21 cellular contexts compared by ENCODE assay signal in genomic region chr14:91854327-91854934, GRCh38. TPM values are rescaled to one million over a fixed set of nuclear protein-coding genes. Genes with fewer than 3 reads are reported as not detected.
A peak's percentile ranks its signal among the peaks of the same experiment; 100 is the strongest.
DNase-seq lines count a peak whose midpoint lies in the region; ATAC-seq and TF ChIP-seq lines count a peak whose summit lies in the region.
"Had no signal": no experiment of that assay in that cellular context is flagged by ENCODE, and none has a peak within 500 bp of the region (broad histone marks: within the 10 kb centered on the region; RNA-seq: fewer than 3 reads in every experiment).

No MANE protein-coding gene starts in this region.

- H3K36me3 Mint-ChIP-seq in WTC11 = no peaks in the 10 kb centered on the region

- TF ChIP-seq POLR2A in heart left ventricle (IDR thresholded peaks at IDR 0.05) (no peak), stomach (IDR thresholded peaks at IDR 0.05) (no peak)

- DNase-seq in heart left ventricle (no peak), heart right ventricle (no peak), WTC11 (ENCODE audit: low spot score) (no peak), right cardiac atrium (peak in 1 of 3 donors; percentile 36), tibial artery (no peak), stomach (no peak), NCI-H2107 (lab: John Stamatoyannopoulos, UW) (no peak)
- DNase-seq: cortex of kidney; DMS53; GF-D8; HCEC 1CT; head of caudate nucleus; MG63; NCI-H1417; NCI-H2081 treated with DMSO at 0.1 percent for 48 hours; NCI-H510A treated with DMSO at 0.1 percent for 48 hours; posterior cingulate gyrus; stimulated activated CD4-positive, alpha-beta T cell treated with anti-CD3 and anti-CD28 coated beads, Interleukin-1b, Interleukin-23, amount 100 ng/mL, for 48 hours had no signal

- H3K27me3 ChIP-seq in heart left ventricle (peaks cover 0 to 13% (median 0%) of the 10 kb centered on the region in 9 donors), heart right ventricle (peaks cover 0 to 3% (median 0%) of the 10 kb centered on the region in 7 donors), right cardiac atrium (ENCODE audit: control insufficient read depth, insufficient read depth) (no peaks in the 10 kb centered on the region), tibial artery (no peaks in the 10 kb centered on the region), stomach (no peaks in the 10 kb centered on the region)
- H3K27me3 ChIP-seq: MG63 had no signal

- no peak overlapping the region for H3K27ac Mint-ChIP-seq in WTC11

- no peaks in the 10 kb centered on the region for H3K27me3 Mint-ChIP-seq in WTC11 (ENCODE audit: low read depth)

- TF ChIP-seq EP300 in stomach (IDR thresholded peaks at IDR 0.05) = no peak

- H3K27ac ChIP-seq in heart left ventricle (peak overlapping the region in 8 of 12 donors; percentile 2 to 54 (median 24)), heart right ventricle (peak overlapping the region in 3 of 10 donors; percentile 35 to 71 (median 49)), right cardiac atrium (ENCODE audit: low read length) (peak overlapping the region; percentile 5), tibial artery (peak overlapping the region; percentile 48 to 52), stomach (peak overlapping the region in 1 of 5 donors; percentile 21)

- no peaks in the 10 kb centered on the region for H3K9me3 ChIP-seq in heart left ventricle
- H3K9me3 ChIP-seq in heart right ventricle = no peaks in the 10 kb centered on the region
- no peaks in the 10 kb centered on the region for H3K9me3 ChIP-seq in right cardiac atrium (ENCODE audit: control insufficient read depth, low read length)
- no peaks in the 10 kb centered on the region for H3K9me3 ChIP-seq in tibial artery
- no peaks in the 10 kb centered on the region for H3K9me3 ChIP-seq in stomach
- H3K9me3 ChIP-seq: MG63 had no signal

- POLR2A ChIA-PET in WTC11 (lab: Charles Lee) = no interaction called here

- ATAC-seq in heart left ventricle = peak in 1 of 4 donors; percentile 16
- no peak for ATAC-seq in heart right ventricle
- peak; percentile 36; the same call in 1 of the 2 replicates for ATAC-seq in WTC11
- peak in 1 of 2 donors; percentile 54 for ATAC-seq in right cardiac atrium
- ATAC-seq in HG03108 (IDR thresholded peaks at IDR 0.05; ENCODE audit: unreplicated experiment) = no peak

- no peak for TF ChIP-seq CTCF in heart left ventricle (IDR thresholded peaks at IDR 0.05)
- no peak for TF ChIP-seq CTCF in heart right ventricle (IDR thresholded peaks at IDR 0.05)
- no peak for TF ChIP-seq CTCF in WTC11 (IDR thresholded peaks at IDR 0.05)
- TF ChIP-seq CTCF in tibial artery (IDR thresholded peaks at IDR 0.05) = no peak
- no peak for TF ChIP-seq CTCF in stomach (IDR thresholded peaks at IDR 0.05)

- intact Hi-C loops in heart left ventricle (cut with DNase I) = no loop called here
- intact Hi-C loops in heart right ventricle (cut with DNase I) = no loop called here
- intact Hi-C loops in right cardiac atrium (cut with DNase I) = no loop called here
- intact Hi-C loops in tibial artery (cut with DNase I; ENCODE audit: low total_unique reads) = no loop called here
- intact Hi-C loops in stomach (cut with DNase I; ENCODE audit: low total_unique reads) = no loop called here

- CTCF ChIA-PET in WTC11 (lab: Charles Lee) = interaction anchor here (0.6 to 1.1 kb wide), 4 partner anchors 38 to 142 kb away, joined by 3 read pairs; no protein-coding TSS in a partner anchor

- no peak overlapping the region for H3K4me3 Mint-ChIP-seq in WTC11
- H3K4me3 Mint-ChIP-seq: neural crest cell had no signal

- H3K4me1 Mint-ChIP-seq in WTC11 = peaks cover 23% of the 10 kb centered on the region
- H3K4me1 Mint-ChIP-seq: neural crest cell had no signal

- H3K4me3 ChIP-seq in heart left ventricle (no peak overlapping the region), heart right ventricle (no peak overlapping the region), right cardiac atrium (ENCODE audit: low read length) (no peak overlapping the region), tibial artery (no peak overlapping the region), stomach (no peak overlapping the region)
- H3K4me3 ChIP-seq: MG63, skin epidermis had no signal

- H3K36me3 ChIP-seq in heart left ventricle (no peaks in the 10 kb centered on the region), heart right ventricle (no peaks in the 10 kb centered on the region), tibial artery (no peaks in the 10 kb centered on the region), stomach (no peaks in the 10 kb centered on the region)
- H3K36me3 ChIP-seq: MG63 had no signal

- peaks cover 0 to 34% (median 3%) of the 10 kb centered on the region in 12 donors for H3K4me1 ChIP-seq in heart left ventricle
- H3K4me1 ChIP-seq in heart right ventricle = peaks cover 0 to 24% (median 5%) of the 10 kb centered on the region in 9 donors
- peaks cover 6% of the 10 kb centered on the region for H3K4me1 ChIP-seq in right cardiac atrium (ENCODE audit: control insufficient read depth, insufficient read depth, low read length)
- H3K4me1 ChIP-seq in tibial artery = peaks cover 0 to 43% (median 4%) of the 10 kb centered on the region in 4 donors
- peaks cover 0 to 29% (median 7%) of the 10 kb centered on the region in 4 donors for H3K4me1 ChIP-seq in stomach

- 37 to 50% (median 42%) methylated on average over 2 of the region's 2 CpGs for WGBS in heart left ventricle, 4 donors
- 46 to 48% methylated on average over 2 of the region's 2 CpGs for WGBS in heart right ventricle, 2 donors
- 34% methylated on average over 2 of the region's 2 CpGs for WGBS in right cardiac atrium
- 68 to 85% (median 82%) methylated on average over 2 of the region's 2 CpGs for WGBS in stomach, 5 donors

- no peaks in the 10 kb centered on the region for H3K9me3 Mint-ChIP-seq in WTC11
- H3K9me3 Mint-ChIP-seq: neural crest cell had no signal

TF ChIP-seq in WTC11, 78 proteins besides CTCF, POLR2A, EP300 and RAD21 (continues in another document):
- no peak for TF ChIP-seq IRF2 (CRISPR knock-in tag; IDR thresholded peaks at IDR 0.05; ENCODE audit: borderline replicate concordance, low read depth)
- no peak for TF ChIP-seq GABPB1 (CRISPR knock-in tag; IDR thresholded peaks at IDR 0.05)
- TF ChIP-seq FOXK1 (CRISPR knock-in tag; IDR thresholded peaks at IDR 0.05) = no peak
- no peak for TF ChIP-seq FOXJ3 (CRISPR knock-in tag; IDR thresholded peaks at IDR 0.05; ENCODE audit: borderline replicate concordance)
- TF ChIP-seq, protein P1, sequence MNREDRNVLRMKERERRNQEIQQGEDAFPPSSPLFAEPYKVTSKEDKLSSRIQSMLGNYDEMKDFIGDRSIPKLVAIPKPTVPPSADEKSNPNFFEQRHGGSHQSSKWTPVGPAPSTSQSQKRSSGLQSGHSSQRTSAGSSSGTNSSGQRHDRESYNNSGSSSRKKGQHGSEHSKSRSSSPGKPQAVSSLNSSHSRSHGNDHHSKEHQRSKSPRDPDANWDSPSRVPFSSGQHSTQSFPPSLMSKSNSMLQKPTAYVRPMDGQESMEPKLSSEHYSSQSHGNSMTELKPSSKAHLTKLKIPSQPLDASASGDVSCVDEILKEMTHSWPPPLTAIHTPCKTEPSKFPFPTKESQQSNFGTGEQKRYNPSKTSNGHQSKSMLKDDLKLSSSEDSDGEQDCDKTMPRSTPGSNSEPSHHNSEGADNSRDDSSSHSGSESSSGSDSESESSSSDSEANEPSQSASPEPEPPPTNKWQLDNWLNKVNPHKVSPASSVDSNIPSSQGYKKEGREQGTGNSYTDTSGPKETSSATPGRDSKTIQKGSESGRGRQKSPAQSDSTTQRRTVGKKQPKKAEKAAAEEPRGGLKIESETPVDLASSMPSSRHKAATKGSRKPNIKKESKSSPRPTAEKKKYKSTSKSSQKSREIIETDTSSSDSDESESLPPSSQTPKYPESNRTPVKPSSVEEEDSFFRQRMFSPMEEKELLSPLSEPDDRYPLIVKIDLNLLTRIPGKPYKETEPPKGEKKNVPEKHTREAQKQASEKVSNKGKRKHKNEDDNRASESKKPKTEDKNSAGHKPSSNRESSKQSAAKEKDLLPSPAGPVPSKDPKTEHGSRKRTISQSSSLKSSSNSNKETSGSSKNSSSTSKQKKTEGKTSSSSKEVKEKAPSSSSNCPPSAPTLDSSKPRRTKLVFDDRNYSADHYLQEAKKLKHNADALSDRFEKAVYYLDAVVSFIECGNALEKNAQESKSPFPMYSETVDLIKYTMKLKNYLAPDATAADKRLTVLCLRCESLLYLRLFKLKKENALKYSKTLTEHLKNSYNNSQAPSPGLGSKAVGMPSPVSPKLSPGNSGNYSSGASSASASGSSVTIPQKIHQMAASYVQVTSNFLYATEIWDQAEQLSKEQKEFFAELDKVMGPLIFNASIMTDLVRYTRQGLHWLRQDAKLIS (CRISPR knock-in tag; IDR thresholded peaks at IDR 0.05; ENCODE audit: borderline replicate concordance) = no peak
- TF ChIP-seq ZNF416 (CRISPR knock-in tag; IDR thresholded peaks at IDR 0.05) = no peak
- TF ChIP-seq, protein P2, sequence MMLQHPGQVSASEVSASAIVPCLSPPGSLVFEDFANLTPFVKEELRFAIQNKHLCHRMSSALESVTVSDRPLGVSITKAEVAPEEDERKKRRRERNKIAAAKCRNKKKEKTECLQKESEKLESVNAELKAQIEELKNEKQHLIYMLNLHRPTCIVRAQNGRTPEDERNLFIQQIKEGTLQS (CRISPR knock-in tag; conservative IDR thresholded peaks at IDR 0.05) = no peak

RNA-seq across cellular contexts. Expression of gene TC2N, which starts 12.9 kb away (rescaled TPM):
- total RNA-seq in heart left ventricle (10 to 100 TPM in 1 of 9 donors, 1 to 10 TPM in 8; 1.1 to 17.1 (median 3.2) TPM), heart right ventricle (10 to 100 TPM in 1 of 10 donors, 1 to 10 TPM in 9; 1.8 to 12.4 (median 3.8) TPM), WTC11 (2021) (29.3 to 33.0 TPM (median 29.6 TPM) in 3 replicates), right cardiac atrium (10 to 100 TPM in 3 of 4 donors, 1 to 10 TPM in 1; 8.6 to 17.4 (median 15.0) TPM), stomach (100 to 1,000 TPM in 3 of 5 donors, 10 to 100 TPM in 2; 66.6 to 162 (median 106) TPM)
- polyA plus RNA-seq in heart left ventricle (1 to 10 TPM; 1.2 to 2.1 TPM), heart right ventricle (1 to 10 TPM; 1.8 to 5.0 TPM), right cardiac atrium (7.1 TPM), stomach (10 to 100 TPM; 15.6 to 34.2 (median 19.7) TPM)
- total RNA-seq: neural crest cell had no signal
